12 cellular contexts compared by ENCODE assay signal in genomic region chr6:36404164-36404563, GRCh38. TPM values are rescaled to one million over a fixed set of nuclear protein-coding genes. Genes with fewer than 3 reads are reported as not detected.
"Had no signal": no experiment of that assay in that cellular context is flagged by ENCODE, and none has a peak within 500 bp of the region (broad histone marks: within the 10 kb centered on the region; RNA-seq: fewer than 3 reads in every experiment).

No MANE protein-coding gene starts in this region.

- H3K36me3 ChIP-seq: HAP-1 had no signal

- H3K4me2 ChIP-seq: GM23338 had no signal

- H3K4me1 Mint-ChIP-seq: GM23338, H9 had no signal

- H3K9me3 Mint-ChIP-seq: GM23338, H9, HFFc6 had no signal

- H2AFZ ChIP-seq: GM23248, GM23338 had no signal

- H3K27ac ChIP-seq: GM23248 had no signal

- H3K27ac Mint-ChIP-seq: GM23338, H9, HFFc6 had no signal

- H3K4me3 ChIP-seq: GM23248, GM23338, HAP-1 had no signal

- DNase-seq: GM23248, GOT3, H7, H9, HCEC 1CT, HFFc6 had no signal

- H3K9me3 ChIP-seq: HAP-1 had no signal

- H3K4me3 Mint-ChIP-seq: GM23338, H9, HFFc6 had no signal

- FAIRE-seq: H1, H54 had no signal

- ATAC-seq: GM23338, HCT116 had no signal

- H3K4me1 ChIP-seq: HAP-1 had no signal

- H3K9ac ChIP-seq: GM23248 had no signal

RNA-seq across cellular contexts. Expression of gene PXT1, which starts 38.5 kb away (rescaled TPM):
- total RNA-seq: GM23248, H1, H4, H9 had no signal
- polyA plus RNA-seq: GM23248, GM23338 had no signal
